20 cellular contexts compared by ENCODE assay signal in the genomic region with DNA sequence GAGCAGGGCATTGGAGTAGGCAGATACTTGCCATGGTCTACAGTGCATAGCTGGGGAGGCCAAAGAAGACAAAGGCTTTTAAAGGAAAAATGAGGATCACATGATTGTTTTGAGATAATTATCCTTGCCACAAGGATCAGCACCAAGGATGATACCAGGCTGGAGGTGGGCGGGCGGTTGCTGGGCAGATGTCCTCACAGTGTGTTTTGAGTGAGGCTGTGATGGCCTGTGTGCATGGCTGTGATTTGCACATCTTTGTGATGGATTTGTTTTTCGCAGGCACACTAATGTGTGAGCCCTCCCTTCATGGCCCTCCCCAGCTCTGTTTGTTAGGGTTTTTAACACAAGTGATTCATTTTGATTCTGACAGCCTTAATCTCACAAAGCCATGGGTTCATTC. TPM values are rescaled to one million over a fixed set of nuclear protein-coding genes. Genes with fewer than 3 reads are reported as not detected.
DNase-seq lines count a peak whose midpoint lies in the region; ATAC-seq and TF ChIP-seq lines count a peak whose summit lies in the region.
"Had no signal": no experiment of that assay in that cellular context is flagged by ENCODE, and none has a peak within 500 bp of the region (broad histone marks: within the 10 kb centered on the region; RNA-seq: fewer than 3 reads in every experiment).

No MANE protein-coding gene starts in this region.

- H2BK20ac ChIP-seq in H9 (ENCODE audit: low read depth, low read length, poor library complexity, severe bottlenecking), result no peak overlapping the region

- peaks cover 2% of the 10 kb centered on the region for H3K4me1 Mint-ChIP-seq in activated CD4-positive, alpha-beta T cell treated with anti-CD3 and anti-CD28 coated beads, Interleukin-2, amount 10 ng/mL, durations not matched to agents 24 days and 14 days
- peaks cover 11% of the 10 kb centered on the region for H3K4me1 Mint-ChIP-seq in activated CD4-positive, alpha-beta T cell treated with anti-CD3 and anti-CD28 coated beads, Interleukin-2, amount 10 ng/mL, durations not matched to agents 7 days and 5 days
- peaks cover 8 to 17% of the 10 kb centered on the region in 2 experiments for H3K4me1 Mint-ChIP-seq in H9
- H3K4me1 Mint-ChIP-seq in brain, result peaks cover 61% of the 10 kb centered on the region
- H3K4me1 Mint-ChIP-seq in neural crest cell, result peaks cover 40% of the 10 kb centered on the region
- H3K4me1 Mint-ChIP-seq in activated naive CD4-positive, alpha-beta T cell treated with anti-CD3 and anti-CD28 coated beads for 36 hours (ENCODE audit: low read depth), result peaks cover 21% of the 10 kb centered on the region

- H4K91ac ChIP-seq in H9 (ENCODE audit: insufficient read length, low read depth, low read length), result peak overlapping the region; percentile 39

- H3K4me1 ChIP-seq in H9 (ENCODE audit: insufficient read depth, low read length), result 0 out of 2 replicates have a peak, but pooled peaks cover 2% of the 10 kb centered on the region

- H3T11ph ChIP-seq in H9 (ENCODE audit: low read length), result no peak overlapping the region

- POLR2A ChIA-PET in activated CD4-positive, alpha-beta T cell treated with anti-CD3 and anti-CD28 coated beads, Interleukin-2, amount 10 ng/mL, durations not matched to agents 7 days and 5 days (lab: Charles Lee), result no interaction called here

- no peak for TF ChIP-seq CTCF in H9 (conservative IDR thresholded peaks at IDR 0.05)
- no peak for TF ChIP-seq CTCF in brain (conservative IDR thresholded peaks at IDR 0.05)
- TF ChIP-seq CTCF in neural crest cell (conservative IDR thresholded peaks at IDR 0.05), result no peak

- no peak overlapping the region for H4K5ac ChIP-seq in H9 (ENCODE audit: insufficient read length, low read depth, low read length)

- no peak overlapping the region for H2BK120ac ChIP-seq in H9 (ENCODE audit: low read depth, low read length, poor library complexity, severe bottlenecking)

- H3K27ac ChIP-seq in H9 (ENCODE audit: insufficient read length, low read depth, low read length), result no peak overlapping the region

- no peak overlapping the region for H3K9ac ChIP-seq in H9 (ENCODE audit: extremely low read depth, insufficient read length, low read length)

- no peak overlapping the region for H3K14ac ChIP-seq in H9 (ENCODE audit: insufficient read depth, low read length)

- peak; percentile 45 for DNase-seq in activated CD4-positive, alpha-beta T cell treated with anti-CD3 and anti-CD28 coated beads, Interleukin-2, amount 10 ng/mL, durations not matched to agents 24 days and 14 days
- DNase-seq in activated CD4-positive, alpha-beta T cell treated with anti-CD3 and anti-CD28 coated beads, Interleukin-2, amount 10 ng/mL, durations not matched to agents 7 days and 5 days, result no peak
- DNase-seq in H9 (no peak), neural crest cell (ENCODE audit: low read depth, low spot score) (no peak), LoVo (ENCODE audit: low spot score) (no peak)
- no peak for DNase-seq in activated naive CD4-positive, alpha-beta T cell treated with anti-CD3 and anti-CD28 coated beads for 36 hours
- DNase-seq: COR-L47, GF-D8, MG63, NCI-H1105, NCI-H187 treated with DMSO at 0.1 percent for 48 hours, NCI-H2171 treated with DMSO at 0.1 percent for 48 hours, NCI-H446 treated with DMSO at 0.1 percent for 48 hours, NCI-H748 treated with DMSO at 0.1 percent for 48 hours, OCI-M1 had no signal

- H4K20me1 ChIP-seq in H9 (ENCODE audit: control insufficient read depth, insufficient read depth, insufficient read length), result no peaks in the 10 kb centered on the region

- H2BK5ac ChIP-seq in H9 (ENCODE audit: insufficient read length, low read length), result no peak overlapping the region

- H3K36me3 Mint-ChIP-seq in activated CD4-positive, alpha-beta T cell treated with anti-CD3 and anti-CD28 coated beads, Interleukin-2, amount 10 ng/mL, durations not matched to agents 24 days and 14 days (ENCODE audit: low read depth), result no peaks in the 10 kb centered on the region
- no peaks in the 10 kb centered on the region for H3K36me3 Mint-ChIP-seq in activated CD4-positive, alpha-beta T cell treated with anti-CD3 and anti-CD28 coated beads, Interleukin-2, amount 10 ng/mL, durations not matched to agents 7 days and 5 days (ENCODE audit: low read depth)
- H3K36me3 Mint-ChIP-seq in H9 (ENCODE audit: insufficient read depth in 1 of 3, low read depth in 3 of 3), result peaks cover 0 to 4% (median 2%) of the 10 kb centered on the region in 3 experiments; a peak in 2 of 7 replicates
- H3K36me3 Mint-ChIP-seq in brain, result peaks cover 40% of the 10 kb centered on the region
- H3K36me3 Mint-ChIP-seq in neural crest cell (ENCODE audit: low read depth), result peaks cover 7% of the 10 kb centered on the region
- H3K36me3 Mint-ChIP-seq in activated naive CD4-positive, alpha-beta T cell treated with anti-CD3 and anti-CD28 coated beads for 36 hours (ENCODE audit: low read depth), result no peaks in the 10 kb centered on the region

- no peak overlapping the region for H3K4ac ChIP-seq in H9 (ENCODE audit: low read depth, low read length)

- WGBS in H9 (ENCODE audit: extremely low coverage, insufficient read length, low lambda C conversion rate), result no CpG with 5 or more reads among the region's 3 CpGs

- no peaks in the 10 kb centered on the region for H3K79me2 ChIP-seq in H9 (ENCODE audit: insufficient read depth, low read length)

- no peaks in the 10 kb centered on the region for H3K9me3 Mint-ChIP-seq in activated CD4-positive, alpha-beta T cell treated with anti-CD3 and anti-CD28 coated beads, Interleukin-2, amount 10 ng/mL, durations not matched to agents 24 days and 14 days
- no peaks in the 10 kb centered on the region for H3K9me3 Mint-ChIP-seq in activated CD4-positive, alpha-beta T cell treated with anti-CD3 and anti-CD28 coated beads, Interleukin-2, amount 10 ng/mL, durations not matched to agents 7 days and 5 days
- no peaks in the 10 kb centered on the region; a peak in 1 of 5 replicates for H3K9me3 Mint-ChIP-seq in H9
- H3K9me3 Mint-ChIP-seq in brain, result peaks cover 0 to 22% (median 4%) of the 10 kb centered on the region in 5 experiments
- no peaks in the 10 kb centered on the region for H3K9me3 Mint-ChIP-seq in neural crest cell
- no peaks in the 10 kb centered on the region for H3K9me3 Mint-ChIP-seq in activated naive CD4-positive, alpha-beta T cell treated with anti-CD3 and anti-CD28 coated beads for 36 hours
- H3K9me3 Mint-ChIP-seq: CD14-positive monocyte, GM23338 had no signal

- H2BK12ac ChIP-seq in H9 (ENCODE audit: insufficient read length, low read depth, low read length), result no peak overlapping the region

- no peaks in the 10 kb centered on the region for H3K27me3 Mint-ChIP-seq in activated CD4-positive, alpha-beta T cell treated with anti-CD3 and anti-CD28 coated beads, Interleukin-2, amount 10 ng/mL, durations not matched to agents 24 days and 14 days
- no peaks in the 10 kb centered on the region for H3K27me3 Mint-ChIP-seq in activated CD4-positive, alpha-beta T cell treated with anti-CD3 and anti-CD28 coated beads, Interleukin-2, amount 10 ng/mL, durations not matched to agents 7 days and 5 days
- H3K27me3 Mint-ChIP-seq in H9 (ENCODE audit: low read depth) (no peaks in the 10 kb centered on the region; the same call in 1 of the 2 replicates), brain (no peaks in the 10 kb centered on the region), neural crest cell (ENCODE audit: low read depth) (no peaks in the 10 kb centered on the region)
- H3K27me3 Mint-ChIP-seq in activated naive CD4-positive, alpha-beta T cell treated with anti-CD3 and anti-CD28 coated beads for 36 hours (ENCODE audit: low read depth), result no peaks in the 10 kb centered on the region

- no peak overlapping the region for H2AFZ ChIP-seq in H9 (ENCODE audit: low read length)
- H2AFZ ChIP-seq: GM23338 had no signal

- H3K18ac ChIP-seq in H9 (ENCODE audit: insufficient read length, low read depth, low read length), result no peak overlapping the region

- no peak overlapping the region for H3K4me3 Mint-ChIP-seq in activated CD4-positive, alpha-beta T cell treated with anti-CD3 and anti-CD28 coated beads, Interleukin-2, amount 10 ng/mL, durations not matched to agents 24 days and 14 days
- H3K4me3 Mint-ChIP-seq in activated CD4-positive, alpha-beta T cell treated with anti-CD3 and anti-CD28 coated beads, Interleukin-2, amount 10 ng/mL, durations not matched to agents 7 days and 5 days, result no peak overlapping the region
- H3K4me3 Mint-ChIP-seq in H9 (no peak overlapping the region), brain (peak overlapping the region in 1 of 5 experiments; percentile 17), neural crest cell (no peak overlapping the region)
- H3K4me3 Mint-ChIP-seq in activated naive CD4-positive, alpha-beta T cell treated with anti-CD3 and anti-CD28 coated beads for 36 hours, result no peak overlapping the region
- H3K4me3 Mint-ChIP-seq: CD14-positive monocyte, GM23338 had no signal

- H3K4me2 ChIP-seq in H9 (ENCODE audit: insufficient read depth, insufficient read length, low read length), result no peak overlapping the region
- H3K4me2 ChIP-seq: A549, GM23338 had no signal

- no peak overlapping the region for H2BK15ac ChIP-seq in H9 (ENCODE audit: low read depth, low read length)

- CTCF ChIA-PET in activated CD4-positive, alpha-beta T cell treated with anti-CD3 and anti-CD28 coated beads, Interleukin-2, amount 10 ng/mL, durations not matched to agents 7 days and 5 days (lab: Charles Lee), result no interaction called here
- CTCF ChIA-PET in activated naive CD4-positive, alpha-beta T cell treated with anti-CD3 and anti-CD28 coated beads for 36 hours (lab: Charles Lee), result no interaction called here

- ATAC-seq in HG03342 (IDR thresholded peaks at IDR 0.05; ENCODE audit: unreplicated experiment), result no peak
- ATAC-seq: A549 had no signal

- H3K56ac ChIP-seq in H9 (ENCODE audit: insufficient read length, low read depth, low read length), result no peak overlapping the region

- H3K23me2 ChIP-seq in H9 (ENCODE audit: insufficient read length, low read depth, low read length, poor library complexity, severe bottlenecking), result no peaks in the 10 kb centered on the region

- no peaks in the 10 kb centered on the region for H3K27me3 ChIP-seq in H9 (ENCODE audit: insufficient read depth, low read length)
- H3K27me3 ChIP-seq: MG63 had no signal

- intact Hi-C loops in activated CD4-positive, alpha-beta T cell treated with anti-CD3 and anti-CD28 coated beads, Interleukin-2, amount 10 ng/mL, durations not matched to agents 24 days and 14 days (cut with micrococcal nuclease), result no loop called here
- intact Hi-C loops in activated naive CD4-positive, alpha-beta T cell treated with anti-CD3 and anti-CD28 coated beads for 36 hours (cut with micrococcal nuclease), result no loop called here

- H4K8ac ChIP-seq in H9 (replicated peaks; ENCODE audit: insufficient read length, low read depth, low read length), result no peak overlapping the region

- H2AK5ac ChIP-seq in H9 (ENCODE audit: insufficient read length, low read length), result no peak overlapping the region

- no peak overlapping the region for H3K27ac Mint-ChIP-seq in activated CD4-positive, alpha-beta T cell treated with anti-CD3 and anti-CD28 coated beads, Interleukin-2, amount 10 ng/mL, durations not matched to agents 24 days and 14 days
- H3K27ac Mint-ChIP-seq in activated CD4-positive, alpha-beta T cell treated with anti-CD3 and anti-CD28 coated beads, Interleukin-2, amount 10 ng/mL, durations not matched to agents 7 days and 5 days, result no peak overlapping the region
- H3K27ac Mint-ChIP-seq in H9 (peak overlapping the region in 1 of 3 experiments; percentile 32; a peak in 1 of 7 replicates), brain (peak overlapping the region; percentile 79 to 97 (median 81)), neural crest cell (ENCODE audit: unreplicated experiment) (peak overlapping the region; percentile 51)
- H3K27ac Mint-ChIP-seq in activated naive CD4-positive, alpha-beta T cell treated with anti-CD3 and anti-CD28 coated beads for 36 hours, result no peak overlapping the region
- H3K27ac Mint-ChIP-seq: CD14-positive monocyte, GM23338 had no signal

- no peaks in the 10 kb centered on the region for H3K9me3 ChIP-seq in H9 (ENCODE audit: control insufficient read depth, low read depth, low read length)
- H3K9me3 ChIP-seq: A549, MG63 had no signal

- H3K79me1 ChIP-seq in H9 (ENCODE audit: insufficient read depth, low read depth, low read length, poor library complexity, severe bottlenecking), result no peaks in the 10 kb centered on the region

- no peak overlapping the region for H3K23ac ChIP-seq in H9 (ENCODE audit: insufficient read length, low read depth, low read length)

RNA-seq across cellular contexts. Expression of gene RGS12, which starts 46.7 kb away (rescaled TPM):
- total RNA-seq in activated CD4-positive, alpha-beta T cell treated with anti-CD3 and anti-CD28 coated beads, Interleukin-2, amount 10 ng/mL, durations not matched to agents 24 days and 14 days, result 3.3 and 3.7 TPM in 2 replicates
- total RNA-seq in activated CD4-positive, alpha-beta T cell treated with anti-CD3 and anti-CD28 coated beads, Interleukin-2, amount 10 ng/mL, durations not matched to agents 7 days and 5 days, result 10 to 100 TPM in 1 of 2 experiments, 1 to 10 TPM in 1; 9.7 to 10.9 TPM
- total RNA-seq in H9 (2021) (14.0 and 16.9 TPM in 2 replicates), neural crest cell (60.4 and 69.5 TPM in 2 replicates)
- 59.4 TPM for polyA plus RNA-seq in brain (ENCODE audit: insufficient read depth, low read depth, low replicate concordance)
- 1 to 10 TPM; 8.7 to 8.9 TPM for total RNA-seq in activated naive CD4-positive, alpha-beta T cell treated with anti-CD3 and anti-CD28 coated beads for 36 hours

Comparison
In these comparisons a context has a peak if more than half of its experiments do, and no peak if none do; other contexts are left out.
1. H3K27ac Mint-ChIP-seq: peak in brain (5 of 5) and neural crest cell (single experiment); none in activated CD4-positive, alpha-beta T cell treated with anti-CD3 and anti-CD28 coated beads, Interleukin-2, amount 10 ng/mL, durations not matched to agents 24 days and 14 days (single experiment), activated CD4-positive, alpha-beta T cell treated with anti-CD3 and anti-CD28 coated beads, Interleukin-2, amount 10 ng/mL, durations not matched to agents 7 days and 5 days (single experiment) and activated naive CD4-positive, alpha-beta T cell treated with anti-CD3 and anti-CD28 coated beads for 36 hours (single experiment).